ENCODE assay signal across 23 cellular contexts in genomic region chr15:32132850-32133249, GRCh38.
"Had no signal": no experiment of that assay in that cellular context is flagged by ENCODE, and none has a peak within 500 bp of the region (broad histone marks: within the 10 kb centered on the region; RNA-seq: fewer than 3 reads in every experiment).

No MANE protein-coding gene starts in this region.

- H3K4me3 ChIP-seq: heart right ventricle, hepatocyte, left ventricle myocardium inferior, lung, ovary, right atrium auricular region, skin epidermis, stomach, testis, thyroid gland, transverse colon, upper lobe of left lung had no signal

- ATAC-seq: heart right ventricle; naive thymus-derived CD4-positive, alpha-beta T cell; natural killer cell treated with Interleukin-12 subunit alpha and Interleukin-12 subunit beta and Interleukin-15 and Interleukin-18, amount 100 ng/mL, for 72 hours; sciatic nerve; stimulated activated naive B cell treated with anti-CD40 and anti-IgM and Interleukin-4, amounts not matched to agents 10 μg/mL and 1 μg/mL and 100 μg/mL, for 72 hours; stimulated activated naive CD8-positive, alpha-beta T cell treated with anti-CD3 and anti-CD28 coated beads, Interleukin-15, Interleukin-2, amounts not matched to agents 100 U/mL and 50 U/mL, for 24 hours had no signal

- H3K79me2 ChIP-seq: hepatocyte had no signal

- H3K4me1 ChIP-seq: right atrium auricular region, stomach, testis, thyroid gland, transverse colon, upper lobe of left lung had no signal

- FAIRE-seq: urothelium cell line had no signal

- H3K4me2 ChIP-seq: hepatocyte had no signal

- DNase-seq: heart right ventricle; islet precursor cell; left ventricle myocardium inferior; mesendoderm; naive thymus-derived CD4-positive, alpha-beta T cell; ovary; stimulated activated CD4-positive, alpha-beta T cell treated with anti-CD3 and anti-CD28 coated beads, Interleukin-15, amount 100 ng/mL, for 24 hours; stimulated activated CD4-positive, alpha-beta T cell treated with anti-CD3 and anti-CD28 coated beads, Interleukin-2, amount 100 ng/mL, for 24 hours; stimulated activated CD4-positive, alpha-beta T cell treated with anti-CD3 and anti-CD28 coated beads, Interleukin-4, amount 100 ng/mL, for 1 hour; stimulated activated naive B cell treated with anti-CD40 and anti-IgM and Interleukin-4, amounts not matched to agents 10 μg/mL and 1 μg/mL and 100 μg/mL, for 72 hours; stimulated activated naive CD8-positive, alpha-beta T cell treated with anti-CD3 and anti-CD28 coated beads, Interleukin-15, Interleukin-2, amounts not matched to agents 100 U/mL and 50 U/mL, for 24 hours; stomach; testis; thyroid gland; transverse colon; upper lobe of left lung had no signal

- H3K27me3 ChIP-seq: hepatocyte, ovary, right atrium auricular region, stomach, testis, thyroid gland, transverse colon, upper lobe of left lung had no signal

- H2AFZ ChIP-seq: hepatocyte had no signal

- H3K9me3 ChIP-seq: heart right ventricle, left ventricle myocardium inferior, ovary, right atrium auricular region, stomach, testis, thyroid gland, transverse colon, upper lobe of left lung had no signal

- H3K27ac ChIP-seq: heart right ventricle, hepatocyte, left ventricle myocardium inferior, ovary, right atrium auricular region, skin epidermis, stomach, testis, thyroid gland, transverse colon, upper lobe of left lung had no signal

- H3K36me3 ChIP-seq: heart right ventricle, left ventricle myocardium inferior, ovary, right atrium auricular region, stomach, thyroid gland, transverse colon, upper lobe of left lung had no signal
